Comparison of ENCODE assay signal across 22 cellular contexts in the genomic region with DNA sequence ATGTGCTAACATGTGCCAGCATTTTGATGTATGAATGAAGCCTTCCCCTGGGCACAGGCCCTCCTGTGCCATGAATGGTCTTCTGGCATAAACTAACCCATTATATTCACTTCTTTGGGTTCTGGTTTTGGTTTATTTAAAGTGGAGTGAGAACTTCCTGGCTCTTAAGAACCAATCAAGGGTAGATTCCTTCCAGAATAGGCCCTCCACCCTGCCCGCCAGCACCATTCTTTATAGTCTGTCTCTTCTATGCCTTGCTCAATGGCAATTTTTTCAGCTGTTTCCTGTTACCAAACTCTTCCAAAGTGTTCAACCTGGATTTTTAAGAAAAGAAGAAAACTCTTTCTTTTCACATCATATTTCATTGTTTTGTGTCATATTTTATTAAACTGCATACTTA. TPM values are rescaled to one million over a fixed set of nuclear protein-coding genes. Genes with fewer than 3 reads are reported as not detected.
DNase-seq lines count a peak whose midpoint lies in the region; ATAC-seq and TF ChIP-seq lines count a peak whose summit lies in the region.
"Had no signal": no experiment of that assay in that cellular context is flagged by ENCODE, and none has a peak within 500 bp of the region (broad histone marks: within the 10 kb centered on the region; RNA-seq: fewer than 3 reads in every experiment).

No MANE protein-coding gene starts in this region.

- in situ Hi-C loops in brain microvascular endothelial cell (cut with HindIII; ENCODE audit: low pct_ligation_motif_present, low sequenced_read_pairs): no loop called here

- H3K4me3 ChIP-seq in Peyer's patch (no peak overlapping the region), esophagus squamous epithelium (no peak overlapping the region), upper lobe of left lung (no peak overlapping the region), brain microvascular endothelial cell (ENCODE audit: low read depth, low read length) (no peak overlapping the region), WERI-Rb-1 (ENCODE audit: low read depth, low read length) (no peak overlapping the region)
- H3K4me3 ChIP-seq: BLaER1, GM12878, GM23338, HAP-1 had no signal

- no peaks in the 10 kb centered on the region for H3K9me3 Mint-ChIP-seq in natural killer cell
- H3K9me3 Mint-ChIP-seq: CD4-positive, alpha-beta T cell; GM23338 had no signal

- TF ChIP-seq CTCF in Peyer's patch (IDR thresholded peaks at IDR 0.05): no peak
- TF ChIP-seq CTCF in esophagus squamous epithelium (IDR thresholded peaks at IDR 0.05): no peak
- no peak for TF ChIP-seq CTCF in natural killer cell (IDR thresholded peaks at IDR 0.05)
- no peak for TF ChIP-seq CTCF in upper lobe of left lung (IDR thresholded peaks at IDR 0.05)
- TF ChIP-seq CTCF in brain microvascular endothelial cell (IDR thresholded peaks at IDR 0.05; ENCODE audit: low read depth, low read length, missing control alignments): no peak
- no peak for TF ChIP-seq CTCF in WERI-Rb-1 (IDR thresholded peaks at IDR 0.05; ENCODE audit: low read depth, low read length)

- no peak for DNase-seq in Peyer's patch
- DNase-seq in esophagus squamous epithelium (lab: John Stamatoyannopoulos, UW): no peak
- DNase-seq in natural killer cell: no peak
- no peak for DNase-seq in upper lobe of left lung
- no peak for DNase-seq in brain microvascular endothelial cell
- DNase-seq in WERI-Rb-1: no peak
- DNase-seq: CD4-positive, alpha-beta T cell; COR-L47; DND-41; KBM-7; NCI-H1105 treated with DMSO at 0.1 percent for 48 hours; NCI-H1694; NCI-H2081; NCI-H446; NCI-H526; RPMI8226; SHP77 had no signal

- peak overlapping the region; percentile 49 for H3K4me3 Mint-ChIP-seq in natural killer cell
- H3K4me3 Mint-ChIP-seq: CD4-positive, alpha-beta T cell; GM23338 had no signal

- H3K27me3 ChIP-seq in Peyer's patch (no peaks in the 10 kb centered on the region), esophagus squamous epithelium (no peaks in the 10 kb centered on the region), upper lobe of left lung (no peaks in the 10 kb centered on the region), brain microvascular endothelial cell (replicated peaks) (no peaks in the 10 kb centered on the region), WERI-Rb-1 (ENCODE audit: insufficient read depth, low read depth, severe bottlenecking) (no peaks in the 10 kb centered on the region)
- H3K27me3 ChIP-seq: BLaER1 had no signal

- H3K4me1 Mint-ChIP-seq in natural killer cell: peaks cover 37 to 51% of the 10 kb centered on the region in 2 donors

- H3K27ac ChIP-seq in Peyer's patch (peak overlapping the region in 3 of 4 donors; percentile 64 to 96 (median 83)), esophagus squamous epithelium (peak overlapping the region in 3 of 4 donors; percentile 19 to 61 (median 46)), upper lobe of left lung (peak overlapping the region in 3 of 4 donors; percentile 55 to 65 (median 59)), brain microvascular endothelial cell (no peak overlapping the region), WERI-Rb-1 (no peak overlapping the region)
- H3K27ac ChIP-seq: BLaER1 had no signal

- no peaks in the 10 kb centered on the region for H3K36me3 ChIP-seq in Peyer's patch
- H3K36me3 ChIP-seq in esophagus squamous epithelium: no peaks in the 10 kb centered on the region
- no peaks in the 10 kb centered on the region for H3K36me3 ChIP-seq in upper lobe of left lung
- no peaks in the 10 kb centered on the region for H3K36me3 ChIP-seq in brain microvascular endothelial cell (replicated peaks)
- H3K36me3 ChIP-seq in WERI-Rb-1: no peaks in the 10 kb centered on the region
- H3K36me3 ChIP-seq: BLaER1, HAP-1 had no signal

- WGBS in esophagus squamous epithelium, 2 donors: 72 to 81% methylated on average over 1 of the region's 1 CpG
- 62 to 70% methylated on average over 1 of the region's 1 CpG for WGBS in upper lobe of left lung, 2 donors

- intact Hi-C loops in esophagus squamous epithelium (cut with DNase I): no loop called here
- intact Hi-C loops in natural killer cell (cut with micrococcal nuclease): no loop called here

- ATAC-seq in natural killer cell (no peak), upper lobe of left lung (ENCODE audit: low FRiP score in 2 of 2) (no peak), SK-N-SH treated with all-trans-retinoic acid at 6 μM for 48 hours (no peak)
- ATAC-seq: GM12878, GM23338 had no signal

- TF ChIP-seq POLR2A in Peyer's patch (IDR thresholded peaks at IDR 0.05) (no peak), esophagus squamous epithelium (IDR thresholded peaks at IDR 0.05) (no peak), upper lobe of left lung (IDR thresholded peaks at IDR 0.05) (no peak)

- peak overlapping the region; percentile 45 to 86 for H3K27ac Mint-ChIP-seq in natural killer cell
- H3K27ac Mint-ChIP-seq: CD4-positive, alpha-beta T cell; GM23338 had no signal

- H3K9me3 ChIP-seq in Peyer's patch (no peaks in the 10 kb centered on the region), esophagus squamous epithelium (no peaks in the 10 kb centered on the region), upper lobe of left lung (no peaks in the 10 kb centered on the region), WERI-Rb-1 (ENCODE audit: severe bottlenecking) (no peaks in the 10 kb centered on the region)
- H3K9me3 ChIP-seq: BLaER1, HAP-1 had no signal

- H3K4me1 ChIP-seq in Peyer's patch (peaks cover 0 to 41% (median 0%) of the 10 kb centered on the region in 4 donors), esophagus squamous epithelium (peaks cover 0 to 32% (median 5%) of the 10 kb centered on the region in 3 donors), upper lobe of left lung (peaks cover 9 to 28% (median 17%) of the 10 kb centered on the region in 4 donors)
- H3K4me1 ChIP-seq: HAP-1 had no signal

- no peak for TF ChIP-seq EP300 in upper lobe of left lung (IDR thresholded peaks at IDR 0.05)

- H3K27me3 Mint-ChIP-seq in natural killer cell (ENCODE audit: low read depth in 2 of 2): no peaks in the 10 kb centered on the region

- H3K36me3 Mint-ChIP-seq in natural killer cell: no peaks in the 10 kb centered on the region

TF ChIP-seq in SK-N-SH treated with all-trans-retinoic acid at 6 μM for 48 hours, 23 proteins besides CTCF, POLR2A, EP300 and RAD21 (continues in another document):
- TF ChIP-seq ZNF70 (CRISPR knock-in tag; IDR thresholded peaks at IDR 0.05) (no peak), TCF4 (CRISPR knock-in tag; IDR thresholded peaks at IDR 0.05; ENCODE audit: borderline replicate concordance) (no peak), RARB (CRISPR knock-in tag; IDR thresholded peaks at IDR 0.05) (no peak), ARNTL (CRISPR knock-in tag; IDR thresholded peaks at IDR 0.05; ENCODE audit: borderline replicate concordance, low read depth) (no peak), SNAI2 (CRISPR knock-in tag; IDR thresholded peaks at IDR 0.05) (no peak)
- TF ChIP-seq, protein P1, sequence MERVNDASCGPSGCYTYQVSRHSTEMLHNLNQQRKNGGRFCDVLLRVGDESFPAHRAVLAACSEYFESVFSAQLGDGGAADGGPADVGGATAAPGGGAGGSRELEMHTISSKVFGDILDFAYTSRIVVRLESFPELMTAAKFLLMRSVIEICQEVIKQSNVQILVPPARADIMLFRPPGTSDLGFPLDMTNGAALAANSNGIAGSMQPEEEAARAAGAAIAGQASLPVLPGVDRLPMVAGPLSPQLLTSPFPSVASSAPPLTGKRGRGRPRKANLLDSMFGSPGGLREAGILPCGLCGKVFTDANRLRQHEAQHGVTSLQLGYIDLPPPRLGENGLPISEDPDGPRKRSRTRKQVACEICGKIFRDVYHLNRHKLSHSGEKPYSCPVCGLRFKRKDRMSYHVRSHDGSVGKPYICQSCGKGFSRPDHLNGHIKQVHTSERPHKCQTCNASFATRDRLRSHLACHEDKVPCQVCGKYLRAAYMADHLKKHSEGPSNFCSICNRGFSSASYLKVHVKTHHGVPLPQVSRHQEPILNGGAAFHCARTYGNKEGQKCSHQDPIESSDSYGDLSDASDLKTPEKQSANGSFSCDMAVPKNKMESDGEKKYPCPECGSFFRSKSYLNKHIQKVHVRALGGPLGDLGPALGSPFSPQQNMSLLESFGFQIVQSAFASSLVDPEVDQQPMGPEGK (CRISPR knock-in tag; IDR thresholded peaks at IDR 0.05; ENCODE audit: borderline replicate concordance): no peak
- TF ChIP-seq, protein P2, sequence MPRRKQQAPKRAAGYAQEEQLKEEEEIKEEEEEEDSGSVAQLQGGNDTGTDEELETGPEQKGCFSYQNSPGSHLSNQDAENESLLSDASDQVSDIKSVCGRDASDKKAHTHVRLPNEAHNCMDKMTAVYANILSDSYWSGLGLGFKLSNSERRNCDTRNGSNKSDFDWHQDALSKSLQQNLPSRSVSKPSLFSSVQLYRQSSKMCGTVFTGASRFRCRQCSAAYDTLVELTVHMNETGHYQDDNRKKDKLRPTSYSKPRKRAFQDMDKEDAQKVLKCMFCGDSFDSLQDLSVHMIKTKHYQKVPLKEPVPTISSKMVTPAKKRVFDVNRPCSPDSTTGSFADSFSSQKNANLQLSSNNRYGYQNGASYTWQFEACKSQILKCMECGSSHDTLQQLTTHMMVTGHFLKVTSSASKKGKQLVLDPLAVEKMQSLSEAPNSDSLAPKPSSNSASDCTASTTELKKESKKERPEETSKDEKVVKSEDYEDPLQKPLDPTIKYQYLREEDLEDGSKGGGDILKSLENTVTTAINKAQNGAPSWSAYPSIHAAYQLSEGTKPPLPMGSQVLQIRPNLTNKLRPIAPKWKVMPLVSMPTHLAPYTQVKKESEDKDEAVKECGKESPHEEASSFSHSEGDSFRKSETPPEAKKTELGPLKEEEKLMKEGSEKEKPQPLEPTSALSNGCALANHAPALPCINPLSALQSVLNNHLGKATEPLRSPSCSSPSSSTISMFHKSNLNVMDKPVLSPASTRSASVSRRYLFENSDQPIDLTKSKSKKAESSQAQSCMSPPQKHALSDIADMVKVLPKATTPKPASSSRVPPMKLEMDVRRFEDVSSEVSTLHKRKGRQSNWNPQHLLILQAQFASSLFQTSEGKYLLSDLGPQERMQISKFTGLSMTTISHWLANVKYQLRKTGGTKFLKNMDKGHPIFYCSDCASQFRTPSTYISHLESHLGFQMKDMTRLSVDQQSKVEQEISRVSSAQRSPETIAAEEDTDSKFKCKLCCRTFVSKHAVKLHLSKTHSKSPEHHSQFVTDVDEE (CRISPR knock-in tag; IDR thresholded peaks at IDR 0.05): no peak

RNA-seq across cellular contexts. Expression of a gene that starts 44.1 kb away (rescaled TPM):
- 100 to 1,000 TPM; 202 to 663 (median 418) TPM for total RNA-seq in Peyer's patch
- 100 to 1,000 TPM in 2 of 4 donors, 10 to 100 TPM in 2; 28.0 to 107 (median 80.8) TPM for total RNA-seq in esophagus squamous epithelium
- total RNA-seq in natural killer cell: 10 to 100 TPM in 1 of 3 donors, 1 to 10 TPM in 2; 3.6 to 27.5 (median 3.7) TPM
- 100 to 1,000 TPM; 129 to 564 (median 261) TPM for total RNA-seq in upper lobe of left lung

Comparison
In these comparisons a context has a peak if more than half of its experiments do, and no peak if none do; other contexts are left out.
1. H3K27ac ChIP-seq: peak in Peyer's patch (3 of 4), esophagus squamous epithelium (3 of 4) and upper lobe of left lung (3 of 4); none in brain microvascular endothelial cell (single experiment) and WERI-Rb-1 (single experiment).